Comparison of ENCODE assay signal across 9 cellular contexts in the genomic region with DNA sequence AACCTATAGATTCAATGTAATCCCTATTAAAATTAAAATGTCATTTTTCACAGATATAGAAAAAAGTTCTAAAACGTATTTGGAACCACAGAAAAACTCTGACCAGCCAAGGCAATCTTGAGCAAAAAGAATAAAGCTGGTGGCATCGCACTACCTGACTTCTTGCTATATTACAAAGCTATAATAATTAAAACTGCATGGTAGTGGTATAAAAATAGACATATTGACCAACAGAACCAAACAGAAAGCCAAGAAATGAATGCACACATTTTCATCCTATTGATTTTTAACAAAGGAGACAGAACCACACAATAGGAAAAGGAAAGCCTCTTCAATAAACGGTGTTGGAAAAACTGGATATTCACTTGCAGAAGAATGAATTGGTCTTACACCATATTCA. TPM values are rescaled to one million over a fixed set of nuclear protein-coding genes. Genes with fewer than 3 reads are reported as not detected.
"Had no signal": no experiment of that assay in that cellular context is flagged by ENCODE, and none has a peak within 500 bp of the region (broad histone marks: within the 10 kb centered on the region; RNA-seq: fewer than 3 reads in every experiment).

No MANE protein-coding gene starts in this region.

- FAIRE-seq: G401.6, GM12878, GM12891, GM12892, GM18507, GM19239 had no signal

- ATAC-seq: GM12878 had no signal

- DNase-seq: GDM1, GF-D8 had no signal

- H3K4me3 ChIP-seq: GM12878 had no signal

RNA-seq across cellular contexts. Expression of a gene that starts 9.2 kb away (rescaled TPM):
- total RNA-seq: G401 had no signal

RNA-seq across cellular contexts. Expression of a gene that starts 21.6 kb away (rescaled TPM):
- total RNA-seq: G401 had no signal
